In the genomic region with DNA sequence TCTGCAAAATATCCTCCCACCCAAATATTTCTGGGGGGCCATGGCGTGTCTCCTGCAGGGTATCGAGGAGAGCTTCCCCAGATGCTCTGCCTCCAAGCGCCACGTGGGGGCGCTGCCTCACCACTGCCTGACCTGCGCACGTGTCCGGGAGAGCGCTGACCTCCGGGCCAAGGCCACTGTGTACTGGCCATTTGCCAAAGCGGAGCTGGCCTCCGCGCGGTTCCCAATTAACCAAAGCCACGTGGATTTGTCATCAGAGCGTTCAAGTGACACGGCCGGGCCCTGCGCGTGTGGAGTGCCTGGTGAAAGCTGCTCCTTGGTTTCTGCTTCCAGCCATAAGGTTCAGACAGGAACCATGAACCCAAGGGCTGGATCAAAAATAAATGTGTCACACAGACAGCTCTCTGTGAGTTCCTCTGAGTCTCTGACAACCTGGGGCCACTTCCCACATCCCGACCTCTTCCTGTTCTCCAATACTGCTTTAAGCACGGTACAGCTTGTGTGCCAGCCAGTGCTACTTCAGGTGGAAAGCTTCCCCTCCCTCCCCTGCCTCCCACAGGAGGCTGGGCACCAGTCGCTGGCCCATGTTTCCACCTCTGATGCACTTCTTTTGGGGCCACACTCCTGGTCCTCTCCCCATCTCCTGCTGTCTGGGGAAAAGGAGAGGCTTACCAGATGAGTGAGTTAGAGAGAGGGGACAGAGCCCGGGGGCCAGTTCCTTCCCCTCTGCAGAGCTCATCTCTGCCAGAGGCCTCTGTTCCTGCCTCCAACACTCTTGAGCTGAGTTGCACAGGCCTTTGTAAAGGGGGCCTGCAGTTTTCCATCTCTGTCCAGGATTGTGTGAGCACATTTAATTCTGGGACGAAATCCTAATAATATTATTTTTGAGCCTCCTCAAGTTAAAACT, we compare ENCODE assay signal across 9 cellular contexts. TPM values are rescaled to one million over a fixed set of nuclear protein-coding genes. Genes with fewer than 3 reads are reported as not detected.
DNase-seq lines count a peak whose midpoint lies in the region; ATAC-seq and TF ChIP-seq lines count a peak whose summit lies in the region.
"Had no signal": no experiment of that assay in that cellular context is flagged by ENCODE, and none has a peak within 500 bp of the region (broad histone marks: within the 10 kb centered on the region; RNA-seq: fewer than 3 reads in every experiment).

No MANE protein-coding gene starts in this region.

- DNase-seq in NCI-H146 (lab: John Stamatoyannopoulos, UW), result peak; percentile 45
- no peak for DNase-seq in NCI-H146 treated with DMSO at 0.1 percent for 48 hours (lab: John Stamatoyannopoulos, UW; ENCODE audit: unreplicated experiment)
- peak; percentile 52 for DNase-seq in LNCaP clone FGC (ENCODE audit: low read depth)
- peak; percentile 33 for DNase-seq in activated CD8-positive, alpha-beta T cell treated with anti-CD3 and anti-CD28 coated beads for 36 hours
- DNase-seq in left ventricle myocardium superior, result peak; percentile 85
- DNase-seq in retina, result peak; percentile 90
- DNase-seq in activated T-helper 2 cell treated with anti-CD3 and anti-CD28 coated beads, Interferon-gamma antibody, Interleukin-2, Interleukin-4, amounts not matched to agents 10 μg/mL and 5 μg/mL and 100 μg/mL, durations not matched to agents 14 hours and 24 hours and 36 hours (ENCODE audit: low spot score), result no peak

- CTCF ChIA-PET in activated CD8-positive, alpha-beta T cell treated with anti-CD3 and anti-CD28 coated beads for 36 hours (lab: Charles Lee), result interaction anchor here (0.7 to 3.5 kb wide), 10 partner anchors 9 to 380 kb away, joined by 3 to 22 read pairs (median 5); no protein-coding TSS in a partner anchor

- no peak overlapping the region for H3K4me3 ChIP-seq in LNCaP clone FGC (ENCODE audit: low read depth, low read length)

- H3K27ac Mint-ChIP-seq in activated CD8-positive, alpha-beta T cell treated with anti-CD3 and anti-CD28 coated beads for 36 hours, result no peak overlapping the region
- H3K27ac Mint-ChIP-seq in activated T-helper 2 cell treated with anti-CD3 and anti-CD28 coated beads, Interferon-gamma antibody, Interleukin-2, Interleukin-4, amounts not matched to agents 10 μg/mL and 5 μg/mL and 100 μg/mL, durations not matched to agents 14 hours and 24 hours and 36 hours, result no peak overlapping the region

- no peaks in the 10 kb centered on the region for H3K36me3 Mint-ChIP-seq in activated CD8-positive, alpha-beta T cell treated with anti-CD3 and anti-CD28 coated beads for 36 hours (ENCODE audit: low read depth)
- no peaks in the 10 kb centered on the region for H3K36me3 Mint-ChIP-seq in activated T-helper 2 cell treated with anti-CD3 and anti-CD28 coated beads, Interferon-gamma antibody, Interleukin-2, Interleukin-4, amounts not matched to agents 10 μg/mL and 5 μg/mL and 100 μg/mL, durations not matched to agents 14 hours and 24 hours and 36 hours (ENCODE audit: low read depth)

- H3K4me3 Mint-ChIP-seq in activated CD8-positive, alpha-beta T cell treated with anti-CD3 and anti-CD28 coated beads for 36 hours, result no peak overlapping the region
- no peak overlapping the region for H3K4me3 Mint-ChIP-seq in activated T-helper 2 cell treated with anti-CD3 and anti-CD28 coated beads, Interferon-gamma antibody, Interleukin-2, Interleukin-4, amounts not matched to agents 10 μg/mL and 5 μg/mL and 100 μg/mL, durations not matched to agents 14 hours and 24 hours and 36 hours (ENCODE audit: low read depth)
- H3K4me3 Mint-ChIP-seq: central memory CD8-positive, alpha-beta T cell had no signal

- H3K9me3 Mint-ChIP-seq in activated CD8-positive, alpha-beta T cell treated with anti-CD3 and anti-CD28 coated beads for 36 hours, result no peaks in the 10 kb centered on the region
- H3K9me3 Mint-ChIP-seq in activated T-helper 2 cell treated with anti-CD3 and anti-CD28 coated beads, Interferon-gamma antibody, Interleukin-2, Interleukin-4, amounts not matched to agents 10 μg/mL and 5 μg/mL and 100 μg/mL, durations not matched to agents 14 hours and 24 hours and 36 hours, result no peaks in the 10 kb centered on the region
- H3K9me3 Mint-ChIP-seq: central memory CD8-positive, alpha-beta T cell had no signal

- intact Hi-C loops in activated CD8-positive, alpha-beta T cell treated with anti-CD3 and anti-CD28 coated beads for 36 hours (cut with micrococcal nuclease), result no loop called here
- intact Hi-C loops in left ventricle myocardium superior (cut with micrococcal nuclease), result no loop called here
- intact Hi-C loops in activated T-helper 2 cell treated with anti-CD3 and anti-CD28 coated beads, Interferon-gamma antibody, Interleukin-2, Interleukin-4, amounts not matched to agents 10 μg/mL and 5 μg/mL and 100 μg/mL, durations not matched to agents 14 hours and 24 hours and 36 hours (cut with micrococcal nuclease), result no loop called here

- peak; percentile 97 for TF ChIP-seq CTCF in LNCaP clone FGC (IDR thresholded peaks at IDR 0.05; ENCODE audit: control insufficient read depth, extremely low read depth, insufficient read depth)
- peak; percentile 66 for TF ChIP-seq CTCF in activated CD8-positive, alpha-beta T cell treated with anti-CD3 and anti-CD28 coated beads for 36 hours (IDR thresholded peaks at IDR 0.05)

- ATAC-seq in GM21423 (IDR thresholded peaks at IDR 0.05; ENCODE audit: unreplicated experiment) (peak; percentile 86), left ventricle myocardium superior (peak; percentile 93)
- ATAC-seq in activated CD8-positive, alpha-beta T cell treated with anti-CD3 and anti-CD28 coated beads for 36 hours, result peak; percentile 45

- POLR2A ChIA-PET in activated CD8-positive, alpha-beta T cell treated with anti-CD3 and anti-CD28 coated beads for 36 hours (lab: Charles Lee), result no interaction called here

- H3K27me3 Mint-ChIP-seq in activated CD8-positive, alpha-beta T cell treated with anti-CD3 and anti-CD28 coated beads for 36 hours, result peaks cover 1% of the 10 kb centered on the region
- H3K27me3 Mint-ChIP-seq in activated T-helper 2 cell treated with anti-CD3 and anti-CD28 coated beads, Interferon-gamma antibody, Interleukin-2, Interleukin-4, amounts not matched to agents 10 μg/mL and 5 μg/mL and 100 μg/mL, durations not matched to agents 14 hours and 24 hours and 36 hours (ENCODE audit: low read depth), result peaks cover 5% of the 10 kb centered on the region

- no peaks in the 10 kb centered on the region for H3K4me1 Mint-ChIP-seq in activated CD8-positive, alpha-beta T cell treated with anti-CD3 and anti-CD28 coated beads for 36 hours (ENCODE audit: low read depth)
- peaks cover 2% of the 10 kb centered on the region for H3K4me1 Mint-ChIP-seq in activated T-helper 2 cell treated with anti-CD3 and anti-CD28 coated beads, Interferon-gamma antibody, Interleukin-2, Interleukin-4, amounts not matched to agents 10 μg/mL and 5 μg/mL and 100 μg/mL, durations not matched to agents 14 hours and 24 hours and 36 hours (ENCODE audit: low read depth)
- H3K4me1 Mint-ChIP-seq: central memory CD8-positive, alpha-beta T cell had no signal

RNA-seq across cellular contexts. Expression of gene ZP4, which starts 26.1 kb away (rescaled TPM):
- not detected for total RNA-seq in activated CD8-positive, alpha-beta T cell treated with anti-CD3 and anti-CD28 coated beads for 36 hours
- not detected for total RNA-seq in left ventricle myocardium superior
- not detected in 2 replicates for total RNA-seq in activated T-helper 2 cell treated with anti-CD3 and anti-CD28 coated beads, Interferon-gamma antibody, Interleukin-2, Interleukin-4, amounts not matched to agents 10 μg/mL and 5 μg/mL and 100 μg/mL, durations not matched to agents 14 hours and 24 hours and 36 hours

Comparison
In these comparisons a context has a peak if more than half of its experiments do, and no peak if none do; other contexts are left out.
1. DNase-seq: peak in NCI-H146 (single experiment), LNCaP clone FGC (single experiment), activated CD8-positive, alpha-beta T cell treated with anti-CD3 and anti-CD28 coated beads for 36 hours (single experiment), left ventricle myocardium superior (single experiment) and retina (single experiment); none in NCI-H146 treated with DMSO at 0.1 percent for 48 hours (single experiment) and activated T-helper 2 cell treated with anti-CD3 and anti-CD28 coated beads, Interferon-gamma antibody, Interleukin-2, Interleukin-4, amounts not matched to agents 10 μg/mL and 5 μg/mL and 100 μg/mL, durations not matched to agents 14 hours and 24 hours and 36 hours (single experiment).
2. Peak in every context shown above with its lines, with median percentiles within 50 percentile points of each other: ATAC-seq.